ENCODE assay signal across 8 cellular contexts in genomic region chr19:41927810-41928192, GRCh38. TPM values are rescaled to one million over a fixed set of nuclear protein-coding genes. Genes with fewer than 3 reads are reported as not detected.
A peak's percentile ranks its signal among the peaks of the same experiment; 100 is the strongest.
DNase-seq lines count a peak whose midpoint lies in the region; ATAC-seq, FAIRE-seq and TF ChIP-seq lines count a peak whose summit lies in the region.

No MANE protein-coding gene starts in this region.

- no peak overlapping the region for H2BK15ac ChIP-seq in mesendoderm (replicated peaks; ENCODE audit: low read depth)

- 22% methylated on average over 12 of the region's 36 CpGs for WGBS in A549 (ENCODE audit: missing lambda C conversion rate)
- no CpG with 5 or more reads among the region's 36 CpGs for WGBS in mesendoderm (ENCODE audit: extremely low coverage, insufficient coverage, low lambda C conversion rate)

- CTCF ChIA-PET in A549 (lab: Yijun Ruan, JAX): interaction anchor here (0.9 to 9.9 kb wide), 9 partner anchors 8 to 92 kb away, joined by 3 to 163 read pairs (median 4); partner anchors contain the start of genes CD79A and RABAC1

- no peaks in the 10 kb centered on the region for H3K79me2 ChIP-seq in mesendoderm (ENCODE audit: control insufficient read depth, insufficient read depth, low read length)

- H3K23ac ChIP-seq in mesendoderm (ENCODE audit: low read length): no peak overlapping the region

- no peak for TF ChIP-seq POLR2A in A549 (IDR thresholded peaks at IDR 0.05; ENCODE audit: low read length)

- H3K18ac ChIP-seq in mesendoderm (ENCODE audit: low read length): no peak overlapping the region

- H3K56ac ChIP-seq in mesendoderm (ENCODE audit: low read length): peak overlapping the region; percentile 1

- FAIRE-seq in A549 (lab: Jason Lieb, UNC) (no peak), D721Med (lab: Jason Lieb, UNC) (no peak)

- H3K27me3 ChIP-seq in HUES48 (ENCODE audit: control insufficient read depth, insufficient read depth, low read length) (peaks cover 95% of the 10 kb centered on the region), mesendoderm (ENCODE audit: insufficient read depth, low read length, poor library complexity) (peaks cover 82% of the 10 kb centered on the region)

- no peak overlapping the region for H4K5ac ChIP-seq in mesendoderm (ENCODE audit: low read length)

- H3K4me2 ChIP-seq in A549 (peak overlapping the region; percentile 99), mesendoderm (ENCODE audit: low read length) (no peak overlapping the region)

- TF ChIP-seq RAD21 in A549 (conservative IDR thresholded peaks at IDR 0.05 in 1 of 2, IDR thresholded peaks at IDR 0.05 in 1 of 2): no peak

- no peak overlapping the region for H2BK120ac ChIP-seq in mesendoderm (ENCODE audit: low read depth, low read length)

- POLR2A ChIA-PET in A549 (lab: Yijun Ruan, JAX): interaction anchor here (0.6 to 1.0 kb wide), 2 partner anchors 55 to 68 kb away, joined by 3 to 5 read pairs; partner anchors contain the start of gene RPS19

- TF ChIP-seq CTCF in A549 (IDR thresholded peaks at IDR 0.05) (no peak), astrocyte of the spinal cord (IDR thresholded peaks at IDR 0.05; ENCODE audit: low read depth, low read length) (no peak), D721Med (IDR thresholded peaks at IDR 0.05; ENCODE audit: insufficient read depth, missing control alignments) (no peak)

- H3K9ac ChIP-seq in HUES48 (ENCODE audit: low read depth, low read length) (no peak overlapping the region), mesendoderm (ENCODE audit: low read length) (no peak overlapping the region)

- no peaks in the 10 kb centered on the region for H3K79me1 ChIP-seq in mesendoderm (ENCODE audit: low read length)

- no peak for TF ChIP-seq EP300 in A549 (IDR thresholded peaks at IDR 0.05)

- ATAC-seq in A549 (peak in 1 of 2 experiments; percentile 17; a peak in 2 of 6 replicates), GM18873 (IDR thresholded peaks at IDR 0.05; ENCODE audit: low FRiP score, unreplicated experiment) (no peak)

- H3K4me1 ChIP-seq in A549 (peaks cover 13% of the 10 kb centered on the region; the same call in 1 of the 3 replicates), HUES48 (ENCODE audit: control insufficient read depth, insufficient read depth, low read length) (peaks cover 13% of the 10 kb centered on the region), mesendoderm (ENCODE audit: control insufficient read depth, low read depth, low read length) (peaks cover 2% of the 10 kb centered on the region)

- H2AK5ac ChIP-seq in mesendoderm (ENCODE audit: low read length): no peak overlapping the region

- no peak overlapping the region for H3K4ac ChIP-seq in mesendoderm (ENCODE audit: low read depth, low read length)

- H3K4me3 ChIP-seq in A549 (peak overlapping the region; percentile 59), HUES48 (ENCODE audit: low read depth, low read length) (peak overlapping the region; percentile 56), astrocyte of the spinal cord (ENCODE audit: low read depth, low read length) (peak overlapping the region; percentile 29), mesendoderm (ENCODE audit: low read length) (no peak overlapping the region)

- DNase-seq in A549 (ENCODE audit: low read depth in 1 of 2, low spot score in 1 of 2) (no peak), astrocyte of the spinal cord (ENCODE audit: low read depth, low spot score) (no peak), mesendoderm (no peak), NCI-H1930 (lab: John Stamatoyannopoulos, UW) (no peak), D721Med (ENCODE audit: insufficient read length, low spot score) (no peak), HPDE6-E6E7 (ENCODE audit: extremely low spot score) (no peak)

- no peak overlapping the region for H4K8ac ChIP-seq in mesendoderm (ENCODE audit: low read depth, low read length)

- no peaks in the 10 kb centered on the region for H3K36me3 ChIP-seq in HUES48 (ENCODE audit: control insufficient read depth, insufficient read depth, low read length)
- no peaks in the 10 kb centered on the region for H3K36me3 ChIP-seq in mesendoderm (ENCODE audit: control insufficient read depth, insufficient read depth, low read length)

- H3K9me3 ChIP-seq in A549 (no peaks in the 10 kb centered on the region), HUES48 (ENCODE audit: control insufficient read depth, insufficient read depth, low read length) (no peaks in the 10 kb centered on the region)

- H3K27ac ChIP-seq in A549: peak overlapping the region; percentile 29 to 77; a peak in 4 of 6 replicates
- H3K27ac ChIP-seq in HUES48 (ENCODE audit: low read depth, low read length): no peak overlapping the region
- no peak overlapping the region for H3K27ac ChIP-seq in mesendoderm (ENCODE audit: low read depth, low read length)

- H2BK5ac ChIP-seq in mesendoderm (ENCODE audit: low read length): no peak overlapping the region

- in situ Hi-C loops in astrocyte of the spinal cord (cut with HindIII; ENCODE audit: low sequenced_read_pairs): no loop called here

TF ChIP-seq in A549, 52 proteins besides CTCF, POLR2A, EP300 and RAD21 (continues in another document):
- TF ChIP-seq, protein P1, sequence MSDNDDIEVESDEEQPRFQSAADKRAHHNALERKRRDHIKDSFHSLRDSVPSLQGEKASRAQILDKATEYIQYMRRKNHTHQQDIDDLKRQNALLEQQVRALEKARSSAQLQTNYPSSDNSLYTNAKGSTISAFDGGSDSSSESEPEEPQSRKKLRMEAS (IDR thresholded peaks at IDR 0.05): no peak
- no peak for TF ChIP-seq NR3C1 (IDR thresholded peaks at IDR 0.05)
- TF ChIP-seq E2F6 (IDR thresholded peaks at IDR 0.05; ENCODE audit: borderline replicate concordance, low read depth): no peak
- TF ChIP-seq NFE2L2 (conservative IDR thresholded peaks at IDR 0.05; ENCODE audit: low read length): no peak
- no peak for TF ChIP-seq RFX5 (IDR thresholded peaks at IDR 0.05)
- TF ChIP-seq ESRRA (IDR thresholded peaks at IDR 0.05; ENCODE audit: borderline replicate concordance, low read length): no peak
- TF ChIP-seq, protein P2, sequence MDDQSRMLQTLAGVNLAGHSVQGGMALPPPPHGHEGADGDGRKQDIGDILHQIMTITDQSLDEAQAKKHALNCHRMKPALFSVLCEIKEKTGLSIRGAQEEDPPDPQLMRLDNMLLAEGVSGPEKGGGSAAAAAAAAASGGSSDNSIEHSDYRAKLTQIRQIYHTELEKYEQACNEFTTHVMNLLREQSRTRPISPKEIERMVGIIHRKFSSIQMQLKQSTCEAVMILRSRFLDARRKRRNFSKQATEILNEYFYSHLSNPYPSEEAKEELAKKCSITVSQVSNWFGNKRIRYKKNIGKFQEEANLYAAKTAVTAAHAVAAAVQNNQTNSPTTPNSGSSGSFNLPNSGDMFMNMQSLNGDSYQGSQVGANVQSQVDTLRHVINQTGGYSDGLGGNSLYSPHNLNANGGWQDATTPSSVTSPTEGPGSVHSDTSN (IDR thresholded peaks at IDR 0.05): no peak
- no peak for TF ChIP-seq HDAC2 (IDR thresholded peaks at IDR 0.05)
- TF ChIP-seq FOSB (CRISPR knock-in tag; IDR thresholded peaks at IDR 0.05): no peak
- no peak for TF ChIP-seq BHLHE40 (IDR thresholded peaks at IDR 0.05; ENCODE audit: low read depth, low read length)

RNA-seq across cellular contexts. Expression of gene ERFL, which starts 0.4 kb away (rescaled TPM):
- polyA plus RNA-seq in A549 (2011; rRNA removed) (0.19 and 0.21 TPM in 2 replicates), A549 (2017; fragmentation: RNase III; extraction: RNeasy Plus Mini Kit Qiagen cat#74134 plus additional on column Dnase treatment) (0.10 to 0.20 TPM (median 0.15 TPM) in 3 replicates)
- polyA plus RNA-seq in A549 (2012; cell fraction: cytosol; rRNA removed): 0.07 and 0.08 TPM in 2 replicates
- polyA plus RNA-seq in A549 (2012; cell fraction: nucleus; rRNA removed): 0.50 and 0.82 TPM in 2 replicates
- polyA minus RNA-seq in A549 (2011; rRNA and poly(A)+ RNA removed): 0.17 TPM in 1 of 2 replicates, not detected in the other
- polyA plus RNA-seq in mesendoderm (2013, experiment 1 of 2): not detected
- polyA plus RNA-seq in mesendoderm (2013, experiment 2 of 2): not detected

RNA-seq across cellular contexts. Expression of gene RABAC1, which starts 31.3 kb away (rescaled TPM):
- polyA plus RNA-seq in A549 (2011; rRNA removed) (117 and 137 TPM in 2 replicates), A549 (2017; fragmentation: RNase III; extraction: RNeasy Plus Mini Kit Qiagen cat#74134 plus additional on column Dnase treatment) (199 to 247 TPM (median 246 TPM) in 3 replicates)
- 315 and 361 TPM in 2 replicates for polyA plus RNA-seq in A549 (2012; cell fraction: cytosol; rRNA removed)
- 405 and 426 TPM in 2 replicates for polyA plus RNA-seq in A549 (2012; cell fraction: nucleus; rRNA removed)
- 73.2 and 77.6 TPM in 2 replicates for polyA minus RNA-seq in A549 (2011; rRNA and poly(A)+ RNA removed)
- polyA plus RNA-seq in mesendoderm (2013, experiment 1 of 2): 93.5 TPM
- polyA plus RNA-seq in mesendoderm (2013, experiment 2 of 2): 93.5 TPM

RNA-seq across cellular contexts. Expression of gene ARHGEF1, which starts 44.8 kb away (rescaled TPM):
- polyA plus RNA-seq in A549 (2011; rRNA removed) (34.5 and 38.0 TPM in 2 replicates), A549 (2017; fragmentation: RNase III; extraction: RNeasy Plus Mini Kit Qiagen cat#74134 plus additional on column Dnase treatment) (71.5 to 92.9 TPM (median 84.2 TPM) in 3 replicates)
- polyA plus RNA-seq in A549 (2012; cell fraction: cytosol; rRNA removed): 113 and 132 TPM in 2 replicates
- polyA plus RNA-seq in A549 (2012; cell fraction: nucleus; rRNA removed): 335 and 389 TPM in 2 replicates
- 33.2 and 39.9 TPM in 2 replicates for polyA minus RNA-seq in A549 (2011; rRNA and poly(A)+ RNA removed)
- 38.0 TPM for polyA plus RNA-seq in mesendoderm (2013, experiment 1 of 2)
- 36.4 TPM for polyA plus RNA-seq in mesendoderm (2013, experiment 2 of 2)

RNA-seq across cellular contexts. Expression of gene CD79A, which starts 50.7 kb away (rescaled TPM):
- polyA plus RNA-seq in A549 (2011; rRNA removed) (0.52 and 0.57 TPM in 2 replicates), A549 (2017; fragmentation: RNase III; extraction: RNeasy Plus Mini Kit Qiagen cat#74134 plus additional on column Dnase treatment) (0.29 to 0.54 TPM (median 0.29 TPM) in 3 replicates)
- polyA plus RNA-seq in A549 (2012; cell fraction: cytosol; rRNA removed): 0.53 and 0.65 TPM in 2 replicates
- polyA plus RNA-seq in A549 (2012; cell fraction: nucleus; rRNA removed): 0.67 and 0.77 TPM in 2 replicates
- polyA minus RNA-seq in A549 (2011; rRNA and poly(A)+ RNA removed): 0.41 and 0.58 TPM in 2 replicates
- polyA plus RNA-seq in mesendoderm (2013, experiment 1 of 2): 0.41 TPM
- 0.46 TPM for polyA plus RNA-seq in mesendoderm (2013, experiment 2 of 2)

Comparison
In these comparisons a context has a peak if more than half of its experiments do, and no peak if none do; other contexts are left out.
1. H3K27ac ChIP-seq: peak in A549 (2 of 2); none in HUES48 (single experiment) and mesendoderm (single experiment).